Comparison of ENCODE assay signal across 1 cellular context in genomic region chr21:33449650-33450049, GRCh38.
TF ChIP-seq lines count a peak whose summit lies in the region.

No MANE protein-coding gene starts in this region.

TF ChIP-seq in HepG2, 621 proteins besides CTCF, POLR2A, EP300 and RAD21:
- no peak for TF ChIP-seq ZNF629 (CRISPR knock-in tag; conservative IDR thresholded peaks at IDR 0.05)
- no peak for TF ChIP-seq PREB (CRISPR knock-in tag; IDR thresholded peaks at IDR 0.05)
